Comparison of ENCODE assay signal across 25 cellular contexts in genomic region chr3:31240013-31240412, GRCh38.
"Had no signal": no experiment of that assay in that cellular context is flagged by ENCODE, and none has a peak within 500 bp of the region (broad histone marks: within the 10 kb centered on the region; RNA-seq: fewer than 3 reads in every experiment).

No MANE protein-coding gene starts in this region.

- H3K4me1 ChIP-seq: Peyer's patch, SJCRH30 had no signal

- FAIRE-seq: HepG2 had no signal

- H3K36me3 ChIP-seq: MG63, Peyer's patch, SJCRH30 had no signal

- H2AFZ ChIP-seq: PC-9 had no signal

- H3K27ac ChIP-seq: PC-9, Peyer's patch, SJCRH30 had no signal

- H3K4me2 ChIP-seq: PC-9 had no signal

- H3K9me3 ChIP-seq: MG63, Peyer's patch, SJCRH30 had no signal

- H3K27me3 ChIP-seq: MG63, Peyer's patch, SJCRH30 had no signal

- DNase-seq: IMR-90, Karpas-422, KG1, MG63, NCI-H1092, NCI-H1105 treated with DMSO at 0.1 percent for 48 hours, NCI-H1417 treated with DMSO at 0.1 percent for 48 hours, NCI-H187, NCI-H2029, NCI-H2081 treated with DMSO at 0.1 percent for 48 hours, NCI-H2171, NCI-H226, NCI-H446, NCI-H510A, NCI-H524 treated with DMSO at 0.1 percent for 48 hours, NCI-H69, NCI-H774, OCI-M1, PC-9, Peyer's patch, SHP77 treated with DMSO at 0.1 percent for 48 hours, SJCRH30 had no signal

- ATAC-seq: HepG2, Right ventricle myocardium inferior, SK-N-SH treated with all-trans-retinoic acid at 6 μM for 48 hours had no signal

- H3K4me3 ChIP-seq: MG63, PC-9, Peyer's patch, SJCRH30 had no signal
